12 cellular contexts compared by ENCODE assay signal in the genomic region with DNA sequence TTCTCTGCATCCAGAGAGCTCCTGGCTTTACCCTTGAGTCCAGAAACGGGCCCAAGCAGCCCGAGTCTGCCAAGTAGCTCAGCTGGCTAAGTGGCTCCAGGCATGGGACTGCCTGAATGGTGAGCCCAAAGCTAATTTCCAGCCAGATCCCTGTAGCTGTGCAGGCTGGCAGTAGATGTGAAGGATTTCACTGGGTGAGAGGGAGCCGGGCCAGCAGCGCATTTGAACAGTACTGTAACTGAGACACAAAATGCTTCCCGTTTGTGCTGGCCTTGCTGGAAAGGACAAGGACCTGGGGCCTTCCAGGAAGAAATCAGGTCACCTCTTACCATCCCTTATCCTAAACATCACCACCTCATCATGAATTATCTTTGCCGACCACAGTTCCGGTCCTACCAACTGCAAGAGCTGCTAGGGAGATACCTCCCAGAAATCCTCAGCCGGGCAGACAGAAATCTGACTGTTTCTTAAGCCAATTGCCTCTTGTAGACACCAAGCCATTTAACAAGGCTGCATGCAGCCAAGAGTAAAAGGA. TPM values are rescaled to one million over a fixed set of nuclear protein-coding genes. Genes with fewer than 3 reads are reported as not detected.
DNase-seq lines count a peak whose midpoint lies in the region; ATAC-seq and TF ChIP-seq lines count a peak whose summit lies in the region.
"Had no signal": no experiment of that assay in that cellular context is flagged by ENCODE, and none has a peak within 500 bp of the region (broad histone marks: within the 10 kb centered on the region; RNA-seq: fewer than 3 reads in every experiment).

No MANE protein-coding gene starts in this region.

- POLR2A ChIA-PET in HEK293 (lab: Yijun Ruan, JAX) = interaction anchor here (0.6 kb wide), 1 partner anchor 8 kb away, joined by 8 read pairs; no protein-coding TSS in a partner anchor

- H3K27ac ChIP-seq in HEK293 (ENCODE audit: extremely low read depth, low read depth, low read length) (no peak overlapping the region), layer of hippocampus (ENCODE audit: low read depth, low read length) (peak overlapping the region; percentile 62), spleen (peak overlapping the region in 6 of 8 donors; percentile 47 to 97 (median 95))

- no peaks in the 10 kb centered on the region; a peak in 1 of 3 replicates for H3K36me3 ChIP-seq in HEK293 (ENCODE audit: control insufficient read depth in 2 of 2, insufficient read depth in 1 of 2, low read length in 2 of 2)
- H3K36me3 ChIP-seq in spleen = peaks cover 0 to 11% (median 0%) of the 10 kb centered on the region in 6 donors

- H3K4me1 ChIP-seq in HEK293 (ENCODE audit: control insufficient read depth, insufficient read depth, low read length) (peaks cover 5% of the 10 kb centered on the region), spleen (peaks cover 24 to 94% (median 81%) of the 10 kb centered on the region in 6 donors)

- CTCF ChIA-PET in HEK293 (lab: Yijun Ruan, JAX) = interaction anchor here (0.7 to 1.7 kb wide), 2 partner anchors 56 to 58 kb away, joined by 6 to 7 read pairs; no protein-coding TSS in a partner anchor

- H3K9me3 ChIP-seq in HEK293 (ENCODE audit: control insufficient read depth, insufficient read depth, low read depth, low read length) (no peaks in the 10 kb centered on the region), spleen (no peaks in the 10 kb centered on the region)

- intact Hi-C loops in spleen (cut with DNase I; ENCODE audit: low total_unique reads) = loop anchor here (10.0 kb wide), 1 partner anchor 47 kb away; no protein-coding TSS in a partner anchor

- H3K4me3 ChIP-seq in HEK293 (ENCODE audit: low read depth, low read length) = no peak overlapping the region
- peak overlapping the region in 1 of 8 donors; percentile 86 for H3K4me3 ChIP-seq in spleen

- ATAC-seq in HG02970 (IDR thresholded peaks at IDR 0.05; ENCODE audit: low FRiP score, unreplicated experiment) (no peak), GM19328 (IDR thresholded peaks at IDR 0.05; ENCODE audit: unreplicated experiment) (no peak), omental fat pad (ENCODE audit: low FRiP score) (no peak), HG03378 (IDR thresholded peaks at IDR 0.05; ENCODE audit: unreplicated experiment) (no peak)
- ATAC-seq: activated CD4-positive, CD25-positive, alpha-beta regulatory T cell treated with anti-CD3 and anti-CD28 coated beads, Interleukin-2, amount 50 U/mL, for 24 hours; activated naive CD4-positive, alpha-beta T cell treated with anti-CD3 and anti-CD28 coated beads, Interleukin-2, amount 50 U/mL, for 72 hours had no signal

- TF ChIP-seq CTCF in HEK293 (tag by site-specific recombination; IDR thresholded peaks at IDR 0.05) (no peak), spleen (IDR thresholded peaks at IDR 0.05 in 8 of 11, conservative IDR thresholded peaks at IDR 0.05 in 3 of 11) (no peak), omental fat pad (IDR thresholded peaks at IDR 0.05) (no peak)

- DNase-seq in cerebellar cortex (ENCODE audit: low spot score) (peak; percentile 92), spleen (no peak), omental fat pad (ENCODE audit: low spot score) (no peak)

- no peak for TF ChIP-seq POLR2A in spleen (IDR thresholded peaks at IDR 0.05)

- H3K27me3 ChIP-seq in layer of hippocampus (ENCODE audit: control insufficient read depth, insufficient read depth, low read length) (no peaks in the 10 kb centered on the region), spleen (replicated peaks in 1 of 7) (peaks cover 0 to 28% (median 3%) of the 10 kb centered on the region in 7 donors)

- 52 to 83% (median 69%) methylated on average over 7 to 8 of the region's 8 CpGs for WGBS in spleen, 5 donors

TF ChIP-seq in HEK293, 187 proteins besides CTCF, POLR2A, EP300 and RAD21:
- peak; percentile 79 for TF ChIP-seq ZNF600 (tag by site-specific recombination; IDR thresholded peaks at IDR 0.05)
- TF ChIP-seq ZBTB1 (tag by site-specific recombination; IDR thresholded peaks at IDR 0.05) = no peak
- TF ChIP-seq, protein P1, sequence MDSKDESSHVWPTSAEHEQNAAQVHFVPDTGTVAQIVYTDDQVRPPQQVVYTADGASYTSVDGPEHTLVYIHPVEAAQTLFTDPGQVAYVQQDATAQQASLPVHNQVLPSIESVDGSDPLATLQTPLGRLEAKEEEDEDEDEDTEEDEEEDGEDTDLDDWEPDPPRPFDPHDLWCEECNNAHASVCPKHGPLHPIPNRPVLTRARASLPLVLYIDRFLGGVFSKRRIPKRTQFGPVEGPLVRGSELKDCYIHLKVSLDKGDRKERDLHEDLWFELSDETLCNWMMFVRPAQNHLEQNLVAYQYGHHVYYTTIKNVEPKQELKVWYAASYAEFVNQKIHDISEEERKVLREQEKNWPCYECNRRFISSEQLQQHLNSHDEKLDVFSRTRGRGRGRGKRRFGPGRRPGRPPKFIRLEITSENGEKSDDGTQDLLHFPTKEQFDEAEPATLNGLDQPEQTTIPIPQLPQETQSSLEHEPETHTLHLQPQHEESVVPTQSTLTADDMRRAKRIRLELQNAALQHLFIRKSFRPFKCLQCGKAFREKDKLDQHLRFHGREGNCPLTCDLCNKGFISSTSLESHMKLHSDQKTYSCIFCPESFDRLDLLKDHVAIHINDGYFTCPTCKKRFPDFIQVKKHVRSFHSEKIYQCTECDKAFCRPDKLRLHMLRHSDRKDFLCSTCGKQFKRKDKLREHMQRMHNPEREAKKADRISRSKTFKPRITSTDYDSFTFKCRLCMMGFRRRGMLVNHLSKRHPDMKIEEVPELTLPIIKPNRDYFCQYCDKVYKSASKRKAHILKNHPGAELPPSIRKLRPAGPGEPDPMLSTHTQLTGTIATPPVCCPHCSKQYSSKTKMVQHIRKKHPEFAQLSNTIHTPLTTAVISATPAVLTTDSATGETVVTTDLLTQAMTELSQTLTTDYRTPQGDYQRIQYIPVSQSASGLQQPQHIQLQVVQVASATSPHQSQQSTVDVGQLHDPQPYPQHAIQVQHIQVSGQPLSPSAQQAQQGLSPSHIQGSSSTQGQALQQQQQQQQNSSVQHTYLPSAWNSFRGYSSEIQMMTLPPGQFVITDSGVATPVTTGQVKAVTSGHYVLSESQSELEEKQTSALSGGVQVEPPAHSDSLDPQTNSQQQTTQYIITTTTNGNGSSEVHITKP (tag by site-specific recombination; IDR thresholded peaks at IDR 0.05) = peak; percentile 66; the same call in 1 of the 2 replicates
- no peak for TF ChIP-seq BCL6B (tag by site-specific recombination; IDR thresholded peaks at IDR 0.05)

RNA-seq across cellular contexts. Expression of gene TIMP2, which starts 3.7 kb away (rescaled TPM):
- total RNA-seq in spleen = 100 to 1,000 TPM; 164 to 333 (median 198) TPM
- polyA plus RNA-seq in spleen = 10 to 100 TPM; 16.3 to 42.2 (median 26.9) TPM
- total RNA-seq in omental fat pad = 100 to 1,000 TPM; 139 to 161 (median 150) TPM

RNA-seq across cellular contexts. Expression of gene CEP295NL, which starts 18.5 kb away (rescaled TPM):
- total RNA-seq in spleen (10 to 100 TPM in 3 of 7 donors, 1 to 10 TPM in 4; 5.7 to 19.3 (median 9.9) TPM), omental fat pad (10 to 100 TPM in 1 of 4 donors, 1 to 10 TPM in 3; 2.7 to 11.8 (median 5.5) TPM)
- polyA plus RNA-seq in spleen = 1 to 10 TPM in 1 of 3 donors, under 1 TPM in 2; 0.03 to 3.0 (median 0.09) TPM
- total RNA-seq: H4, OCI-LY7 had no signal

RNA-seq across cellular contexts. Expression of gene LGALS3BP, which starts 58.2 kb away (rescaled TPM):
- total RNA-seq in spleen (100 to 1,000 TPM in 5 of 7 donors, 10 to 100 TPM in 2; 85.7 to 188 (median 108) TPM), omental fat pad (100 to 1,000 TPM; 325 to 516 (median 441) TPM)
- 10 to 100 TPM; 33.6 to 58.7 (median 38.3) TPM for polyA plus RNA-seq in spleen
